Comparison of ENCODE assay signal across 13 cellular contexts in the genomic region with DNA sequence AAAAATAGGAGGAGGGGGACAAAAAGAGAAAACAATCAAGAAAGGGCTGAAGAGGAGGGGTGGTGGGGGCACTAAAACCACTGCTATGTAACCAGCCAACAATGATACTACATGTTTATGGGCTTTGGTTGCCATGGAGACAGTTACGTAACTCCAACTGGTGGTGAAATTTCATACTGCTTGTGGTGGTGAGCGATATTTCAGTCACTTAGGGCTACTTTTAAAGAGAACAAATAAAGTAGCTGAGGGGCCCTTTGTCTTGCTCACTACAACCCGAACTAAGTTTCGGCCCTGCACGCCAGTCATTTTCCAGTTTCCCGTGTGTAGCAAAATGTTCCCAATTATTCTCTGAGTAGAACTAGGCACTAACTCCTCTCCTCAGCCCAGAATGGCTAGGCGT.
DNase-seq lines count a peak whose midpoint lies in the region; ATAC-seq and TF ChIP-seq lines count a peak whose summit lies in the region.
"Had no signal": no experiment of that assay in that cellular context is flagged by ENCODE, and none has a peak within 500 bp of the region (broad histone marks: within the 10 kb centered on the region; RNA-seq: fewer than 3 reads in every experiment).

No MANE protein-coding gene starts in this region.

- no peak for ATAC-seq in HG02970 (IDR thresholded peaks at IDR 0.05; ENCODE audit: low FRiP score, unreplicated experiment)
- ATAC-seq: effector memory CD8-positive, alpha-beta T cell had no signal

- DNase-seq in AG10803 (ENCODE audit: low read depth) (peak; percentile 1), SK-N-MC (ENCODE audit: low read depth, low spot score) (peak; percentile 56), left kidney (ENCODE audit: low read depth, low spot score) (peak; percentile 89), dedifferentiated amniotic fluid mesenchymal stem cell (ENCODE audit: extremely low spot score) (no peak), HuH-7.5 (ENCODE audit: low spot score) (no peak), NCI-H226 (no peak)
- DNase-seq in Jurkat, Clone E6-1 (ENCODE audit: low read depth, low spot score): peak; percentile 1
- DNase-seq: aorta; effector memory CD8-positive, alpha-beta T cell; hippocampal formation; NCI-H1105; retina had no signal

- no peak overlapping the region for H3K27ac ChIP-seq in SK-N-MC

- H3K4me3 ChIP-seq in AG10803 (ENCODE audit: low read length) (no peak overlapping the region), SK-N-MC (peak overlapping the region; percentile 24)
- H3K4me3 ChIP-seq in Jurkat, Clone E6-1 (ENCODE audit: low read length): no peak overlapping the region

- H3K9ac ChIP-seq in SK-N-MC (ENCODE audit: insufficient read length): no peak overlapping the region

- H3K36me3 ChIP-seq in SK-N-MC (ENCODE audit: insufficient read depth, low read length): no peaks in the 10 kb centered on the region

- TF ChIP-seq CTCF in AG10803 (conservative IDR thresholded peaks at IDR 0.05; ENCODE audit: low read length): no peak

- no peaks in the 10 kb centered on the region for H3K9me3 ChIP-seq in SK-N-MC (ENCODE audit: low read depth, low read length)

Comparison
In these comparisons a context has a peak if more than half of its experiments do, and no peak if none do; other contexts are left out.
1. DNase-seq: peak in AG10803 (single experiment), Jurkat, Clone E6-1 (single experiment), SK-N-MC (single experiment) and left kidney (single experiment); none in dedifferentiated amniotic fluid mesenchymal stem cell (single experiment), HuH-7.5 (single experiment) and NCI-H226 (single experiment).